Comparison of ENCODE assay signal across 23 cellular contexts in genomic region chr4:107213880-107214279, GRCh38.
"Had no signal": no experiment of that assay in that cellular context is flagged by ENCODE, and none has a peak within 500 bp of the region (broad histone marks: within the 10 kb centered on the region; RNA-seq: fewer than 3 reads in every experiment).

No MANE protein-coding gene starts in this region.

- H3K4me3 ChIP-seq: esophagus squamous epithelium, hepatocyte, left lung, mucosa of descending colon, sigmoid colon had no signal

- H3K36me3 ChIP-seq: esophagus squamous epithelium, left lung, sigmoid colon, WERI-Rb-1 had no signal

- H3K9ac ChIP-seq: parathyroid adenoma had no signal

- H3K9me3 ChIP-seq: esophagus squamous epithelium, left lung, mucosa of descending colon, sigmoid colon had no signal

- H3K27me3 Mint-ChIP-seq: activated CD4-positive, alpha-beta memory T cell treated with anti-CD3 and anti-CD28 coated beads, Interleukin-2, amount 10 ng/mL, durations not matched to agents 7 days and 5 days; activated T-cell treated with anti-CD3 and anti-CD28 coated beads, Interleukin-2, amount 50 U/mL, for 24 hours; brain; central memory CD8-positive, alpha-beta T cell; stimulated activated memory B cell treated with anti-CD40 and anti-IgM and Interleukin-4, amounts not matched to agents 10 μg/mL and 1 μg/mL and 100 μg/mL, for 72 hours had no signal

- H3K36me3 Mint-ChIP-seq: activated naive CD4-positive, alpha-beta T cell treated with anti-CD3 and anti-CD28 coated beads, Interleukin-2, amount 50 U/mL, for 72 hours; brain; naive thymus-derived CD4-positive, alpha-beta T cell; stimulated activated memory B cell treated with anti-CD40 and anti-IgM and Interleukin-4, amounts not matched to agents 10 μg/mL and 1 μg/mL and 100 μg/mL, for 72 hours had no signal

- H3K4me3 Mint-ChIP-seq: activated CD4-positive, alpha-beta memory T cell treated with anti-CD3 and anti-CD28 coated beads, Interleukin-2, amount 10 ng/mL, durations not matched to agents 7 days and 5 days; activated CD4-positive, alpha-beta T cell treated with anti-CD3 and anti-CD28 coated beads for 36 hours; activated T-cell treated with anti-CD3 and anti-CD28 coated beads, Interleukin-2, amount 50 U/mL, for 24 hours; brain; central memory CD8-positive, alpha-beta T cell; naive thymus-derived CD4-positive, alpha-beta T cell; stimulated activated memory B cell treated with anti-CD40 and anti-IgM and Interleukin-4, amounts not matched to agents 10 μg/mL and 1 μg/mL and 100 μg/mL, for 72 hours; T-helper 17 cell had no signal

- H3K27ac Mint-ChIP-seq: activated CD4-positive, alpha-beta memory T cell treated with anti-CD3 and anti-CD28 coated beads, Interleukin-2, amount 10 ng/mL, durations not matched to agents 7 days and 5 days; activated CD4-positive, alpha-beta T cell treated with anti-CD3 and anti-CD28 coated beads for 36 hours; activated naive CD4-positive, alpha-beta T cell treated with anti-CD3 and anti-CD28 coated beads, Interleukin-2, amount 50 U/mL, for 72 hours; activated T-cell treated with anti-CD3 and anti-CD28 coated beads, Interleukin-2, amount 50 U/mL, for 24 hours; brain; naive thymus-derived CD4-positive, alpha-beta T cell; stimulated activated memory B cell treated with anti-CD40 and anti-IgM and Interleukin-4, amounts not matched to agents 10 μg/mL and 1 μg/mL and 100 μg/mL, for 72 hours; T-helper 17 cell had no signal

- H3K4me1 Mint-ChIP-seq: activated CD4-positive, alpha-beta memory T cell treated with anti-CD3 and anti-CD28 coated beads, Interleukin-2, amount 10 ng/mL, durations not matched to agents 7 days and 5 days; activated CD4-positive, alpha-beta T cell treated with anti-CD3 and anti-CD28 coated beads for 36 hours; central memory CD8-positive, alpha-beta T cell; naive thymus-derived CD4-positive, alpha-beta T cell; stimulated activated memory B cell treated with anti-CD40 and anti-IgM and Interleukin-4, amounts not matched to agents 10 μg/mL and 1 μg/mL and 100 μg/mL, for 72 hours had no signal

- H3K9me3 Mint-ChIP-seq: activated CD4-positive, alpha-beta memory T cell treated with anti-CD3 and anti-CD28 coated beads, Interleukin-2, amount 10 ng/mL, durations not matched to agents 7 days and 5 days; activated T-cell treated with anti-CD3 and anti-CD28 coated beads, Interleukin-2, amount 50 U/mL, for 24 hours; brain; naive thymus-derived CD4-positive, alpha-beta T cell; stimulated activated memory B cell treated with anti-CD40 and anti-IgM and Interleukin-4, amounts not matched to agents 10 μg/mL and 1 μg/mL and 100 μg/mL, for 72 hours had no signal

- H3K27me3 ChIP-seq: esophagus squamous epithelium, hepatocyte, left lung, sigmoid colon had no signal

- DNase-seq: activated CD4-positive, alpha-beta memory T cell treated with anti-CD3 and anti-CD28 coated beads, Interleukin-2, amount 10 ng/mL, durations not matched to agents 7 days and 5 days; activated CD4-positive, alpha-beta T cell treated with anti-CD3 and anti-CD28 coated beads for 36 hours; activated effector memory CD4-positive, alpha-beta T cell treated with Interleukin-2 at 50 U/mL for 16 hours; activated T-cell treated with anti-CD3 and anti-CD28 coated beads, Interleukin-2, amount 50 U/mL, for 24 hours; amygdala; effector CD8-positive, alpha-beta T cell; esophagus squamous epithelium; kidney; left lung; mammary epithelial cell; mucosa of descending colon; naive thymus-derived CD4-positive, alpha-beta T cell; sigmoid colon; stimulated activated CD4-positive, alpha-beta T cell treated with anti-CD3 and anti-CD28 coated beads, Interleukin-12 subunit alpha, Interleukin-12 subunit beta, amount 100 ng/mL, for 4 hours; stimulated activated CD4-positive, alpha-beta T cell treated with anti-CD3 and anti-CD28 coated beads, Interleukin-2, amount 100 ng/mL, for 24 hours; T-helper 17 cell; WERI-Rb-1 had no signal

- H3K27ac ChIP-seq: esophagus squamous epithelium, hepatocyte, left lung, parathyroid adenoma, sigmoid colon, WERI-Rb-1 had no signal

- H3K4me1 ChIP-seq: left lung, parathyroid adenoma had no signal
